In genomic region chr12:95198914-95199313, GRCh38 we compare ENCODE assay signal across 12 cellular contexts. TPM values are rescaled to one million over a fixed set of nuclear protein-coding genes. Genes with fewer than 3 reads are reported as not detected.
DNase-seq lines count a peak whose midpoint lies in the region; ATAC-seq, FAIRE-seq and TF ChIP-seq lines count a peak whose summit lies in the region.
"Had no signal": no experiment of that assay in that cellular context is flagged by ENCODE, and none has a peak within 500 bp of the region (broad histone marks: within the 10 kb centered on the region; RNA-seq: fewer than 3 reads in every experiment).

No MANE protein-coding gene starts in this region.

- no peak overlapping the region for H2BK20ac ChIP-seq in H1 (ENCODE audit: low read length)

- H3K79me1 ChIP-seq in H1 (ENCODE audit: low read depth, low read length): no peaks in the 10 kb centered on the region

- DNase-seq in GM10248 (ENCODE audit: extremely low spot score) (peak; percentile 43), H1 (ENCODE audit: low read depth in 1 of 2, low spot score in 2 of 2) (no peak), midbrain (lab: John Stamatoyannopoulos, UW) (no peak), HK-2 (ENCODE audit: unreplicated experiment) (no peak), SHP77 treated with DMSO at 0.1 percent for 48 hours (lab: John Stamatoyannopoulos, UW) (no peak)
- no peak for DNase-seq in activated T-cell treated with anti-CD3 and anti-CD28 coated beads, Interleukin-2, amount 50 U/mL, for 24 hours
- DNase-seq: left ventricle myocardium superior, RPMI8226, tibial artery had no signal

- CTCF ChIA-PET in GM10248 (lab: Yijun Ruan, JAX): interaction anchor here (1.3 to 3.9 kb wide), 7 partner anchors 7 to 81 kb away, joined by 3 to 22 read pairs (median 11); partner anchors contain the start of genes FGD6 and VEZT
- CTCF ChIA-PET in H1 (lab: Charles Lee; ENCODE audit: partially characterized antibody): interaction anchor here (0.6 to 1.1 kb wide), 2 partner anchors 11 to 1003 kb away, joined by 3 read pairs; no protein-coding TSS in a partner anchor

- H2AK5ac ChIP-seq in H1 (ENCODE audit: low read depth, low read length): no peak overlapping the region

- no peak overlapping the region for H4K5ac ChIP-seq in H1 (ENCODE audit: insufficient read length, low read depth, low read length)

- H3K27me3 Mint-ChIP-seq in activated T-cell treated with anti-CD3 and anti-CD28 coated beads, Interleukin-2, amount 50 U/mL, for 24 hours: peaks cover 4% of the 10 kb centered on the region

- H3K79me2 ChIP-seq in H1 (ENCODE audit: control insufficient read depth in 1 of 2, insufficient read depth in 2 of 2, low read length in 2 of 2): peaks cover 0 to 83% of the 10 kb centered on the region in 2 experiments; a peak in 3 of 4 replicates

- no peak overlapping the region for H3K4me3 Mint-ChIP-seq in activated T-cell treated with anti-CD3 and anti-CD28 coated beads, Interleukin-2, amount 50 U/mL, for 24 hours

- H3K56ac ChIP-seq in H1 (replicated peaks; ENCODE audit: insufficient read length, low read depth, low read length): no peak overlapping the region

- POLR2A ChIA-PET in GM10248 (lab: Yijun Ruan, JAX) (interaction anchor here (0.6 kb wide), 2 partner anchors 13 to 278 kb away, joined by 3 read pairs; no protein-coding TSS in a partner anchor), H1 (lab: Charles Lee; ENCODE audit: partially characterized antibody) (interaction anchor here (0.5 to 4.3 kb wide), 2 partner anchors 18 to 341 kb away, joined by 3 to 20 read pairs; partner anchors contain the start of genes FGD6 and VEZT)

- WGBS in H1 (ENCODE audit: extremely low coverage in 1 of 2, insufficient coverage in 1 of 2, insufficient read length in 1 of 2, insufficient replicate concordance in 2 of 2, low coverage in 1 of 2, low lambda C conversion rate in 2 of 2, missing lambda C conversion rate in 1 of 2), 2 experiments: 46% methylated on average over 4 of the region's 4 CpGs; no CpG with 5 or more reads in 1 of the 2 experiments

- no peak overlapping the region for H2BK5ac ChIP-seq in H1 (ENCODE audit: low read depth, low read length)

- H3K9me3 ChIP-seq in H1 (ENCODE audit: insufficient read depth in 2 of 2, low read depth in 1 of 2, low read length in 1 of 2): no peaks in the 10 kb centered on the region
- H3K9me3 ChIP-seq: tibial artery had no signal

- no peak overlapping the region for H3K14ac ChIP-seq in H1 (ENCODE audit: insufficient read length)

- TF ChIP-seq POLR2A in H1 (IDR thresholded peaks at IDR 0.05; ENCODE audit: control extremely low read depth in 1 of 2, low read depth in 2 of 2, low read length in 2 of 2): no peak

- H2BK15ac ChIP-seq in H1 (ENCODE audit: low read length): no peak overlapping the region

- H3K36me3 Mint-ChIP-seq in activated T-cell treated with anti-CD3 and anti-CD28 coated beads, Interleukin-2, amount 50 U/mL, for 24 hours (ENCODE audit: low read depth): no peaks in the 10 kb centered on the region

- no peaks in the 10 kb centered on the region for H3K23me2 ChIP-seq in H1 (ENCODE audit: low read depth, low read length)

- peak overlapping the region in 1 of 4 experiments; percentile 8; a peak in 1 of 8 replicates for H3K4me3 ChIP-seq in H1 (ENCODE audit: extremely low read depth in 1 of 4, insufficient read depth in 2 of 4, low read depth in 3 of 4, low read length in 4 of 4)
- H3K4me3 ChIP-seq: cardiac muscle cell, tibial artery had no signal

- H3K23ac ChIP-seq in H1 (ENCODE audit: insufficient read length): no peak overlapping the region

- peak overlapping the region in 1 of 4 experiments; percentile 43; a peak in 1 of 7 replicates for H3K9ac ChIP-seq in H1 (replicated peaks in 1 of 4; ENCODE audit: extremely low read depth in 1 of 4, low read depth in 3 of 4, low read length in 3 of 4)

- TF ChIP-seq RAD21 in H1 (IDR thresholded peaks at IDR 0.05 in 1 of 2, conservative IDR thresholded peaks at IDR 0.05 in 1 of 2; ENCODE audit: low read depth in 2 of 2, low read length in 2 of 2): no peak

- FAIRE-seq in H1 (lab: Jason Lieb, UNC): no peak

- no peak overlapping the region for H3K4ac ChIP-seq in H1 (replicated peaks; ENCODE audit: insufficient read length, low read depth, low read length)

- no peak overlapping the region for H4K8ac ChIP-seq in H1 (ENCODE audit: extremely low read depth, insufficient read depth, low read length)

- no peaks in the 10 kb centered on the region for H3K27me3 ChIP-seq in H1 (replicated peaks in 1 of 4; ENCODE audit: control insufficient read depth in 3 of 4, extremely low read depth in 1 of 4, insufficient read depth in 3 of 4, low read length in 3 of 4)
- H3K27me3 ChIP-seq: cardiac muscle cell, tibial artery had no signal

- H3K4me2 ChIP-seq in H1 (ENCODE audit: insufficient read depth in 1 of 2, low read depth in 2 of 2, low read length in 2 of 2): peak overlapping the region; percentile 34 to 35

- no peak overlapping the region for H2AFZ ChIP-seq in H1 (ENCODE audit: low read length)

- no peak overlapping the region for H3K18ac ChIP-seq in H1 (ENCODE audit: extremely low read depth, low read length)

- H2BK12ac ChIP-seq in H1 (ENCODE audit: low read depth, low read length): no peak overlapping the region

- no peaks in the 10 kb centered on the region for H4K20me1 ChIP-seq in H1 (replicated peaks in 1 of 2; ENCODE audit: control insufficient read depth in 1 of 2, insufficient read depth in 2 of 2, low read length in 2 of 2)

- H3K9me3 Mint-ChIP-seq in activated T-cell treated with anti-CD3 and anti-CD28 coated beads, Interleukin-2, amount 50 U/mL, for 24 hours: no peaks in the 10 kb centered on the region

- H3K4me1 Mint-ChIP-seq in activated T-cell treated with anti-CD3 and anti-CD28 coated beads, Interleukin-2, amount 50 U/mL, for 24 hours (ENCODE audit: low read depth): peaks cover 11% of the 10 kb centered on the region

- no peak overlapping the region for H4K91ac ChIP-seq in H1 (replicated peaks; ENCODE audit: insufficient read length, low read length)

- no peak for TF ChIP-seq EP300 in H1 (IDR thresholded peaks at IDR 0.05; ENCODE audit: borderline replicate concordance in 1 of 2, low read depth in 2 of 2, low read length in 2 of 2)

- no peak overlapping the region for H2BK120ac ChIP-seq in H1 (replicated peaks; ENCODE audit: low read depth, low read length)

- H3K4me1 ChIP-seq in H1 (replicated peaks in 1 of 4; ENCODE audit: control insufficient read depth in 3 of 4, insufficient read depth in 4 of 4, low read length in 3 of 4): peaks cover 0 to 15% (median 11%) of the 10 kb centered on the region in 4 experiments

- H3K36me3 ChIP-seq in H1 (ENCODE audit: control insufficient read depth in 2 of 4, insufficient read depth in 4 of 4, low read length in 3 of 4): no peaks in the 10 kb centered on the region
- H3K36me3 ChIP-seq: cardiac muscle cell, tibial artery had no signal

- ATAC-seq in GM21390 (IDR thresholded peaks at IDR 0.05; ENCODE audit: unreplicated experiment) (peak; percentile 57), HG03342 (IDR thresholded peaks at IDR 0.05; ENCODE audit: unreplicated experiment) (peak; percentile 59)
- ATAC-seq: left ventricle myocardium superior had no signal

- H3K27ac ChIP-seq in H1 (ENCODE audit: low read depth, low read length): peak overlapping the region; percentile 21; the same call in 1 of the 2 replicates
- H3K27ac ChIP-seq: cardiac muscle cell, tibial artery had no signal

- TF ChIP-seq CTCF in GM10248 (IDR thresholded peaks at IDR 0.05; ENCODE audit: control extremely low read depth, extremely low read depth, low read depth, missing control alignments) (no peak), H1 (IDR thresholded peaks at IDR 0.05; ENCODE audit: control extremely low read depth in 1 of 3, insufficient read depth in 1 of 3, low read depth in 1 of 3, low read length in 3 of 3) (no peak)

- no peak overlapping the region for H3K27ac Mint-ChIP-seq in activated T-cell treated with anti-CD3 and anti-CD28 coated beads, Interleukin-2, amount 50 U/mL, for 24 hours

TF ChIP-seq in H1, 55 proteins besides CTCF, POLR2A, EP300 and RAD21 (continues in another document):
- TF ChIP-seq SIN3A (conservative IDR thresholded peaks at IDR 0.05 in 1 of 2, IDR thresholded peaks at IDR 0.05 in 1 of 2; ENCODE audit: low read depth in 1 of 2, low read length in 2 of 2): no peak
- no peak for TF ChIP-seq JUND (IDR thresholded peaks at IDR 0.05; ENCODE audit: low read length)
- TF ChIP-seq BACH1 (IDR thresholded peaks at IDR 0.05; ENCODE audit: low read length): no peak
- no peak for TF ChIP-seq JUN (IDR thresholded peaks at IDR 0.05; ENCODE audit: low read depth, low read length)
- TF ChIP-seq CBX5 (IDR thresholded peaks at IDR 0.05; ENCODE audit: low read depth, low read length): no peak
- TF ChIP-seq, protein P1, sequence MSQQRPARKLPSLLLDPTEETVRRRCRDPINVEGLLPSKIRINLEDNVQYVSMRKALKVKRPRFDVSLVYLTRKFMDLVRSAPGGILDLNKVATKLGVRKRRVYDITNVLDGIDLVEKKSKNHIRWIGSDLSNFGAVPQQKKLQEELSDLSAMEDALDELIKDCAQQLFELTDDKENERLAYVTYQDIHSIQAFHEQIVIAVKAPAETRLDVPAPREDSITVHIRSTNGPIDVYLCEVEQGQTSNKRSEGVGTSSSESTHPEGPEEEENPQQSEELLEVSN (IDR thresholded peaks at IDR 0.05): no peak
- TF ChIP-seq HDAC2 (IDR thresholded peaks at IDR 0.05; ENCODE audit: borderline replicate concordance in 1 of 2, low read depth in 2 of 2, low read length in 2 of 2): no peak
- no peak for TF ChIP-seq CHD2 (IDR thresholded peaks at IDR 0.05; ENCODE audit: low read length)
- no peak for TF ChIP-seq FOSL1 (IDR thresholded peaks at IDR 0.05; ENCODE audit: insufficient read depth, low read depth, low read length)

RNA-seq across cellular contexts. Expression of gene FGD6, which starts 18.4 kb away (rescaled TPM):
- total RNA-seq in H1 (2021; fragmentation: NEBNext Ultra II Directional; extraction: Animal tissue kit (Norgen Biotek cat#: 25700)): 22.4 and 24.3 TPM in 2 replicates
- polyA plus RNA-seq in H1 (2011; rRNA removed): 5.8 and 12.2 TPM in 2 replicates
- 8.6 TPM for polyA plus RNA-seq in H1 (2011; cell fraction: cytosol; rRNA removed)
- 5.5 TPM for polyA plus RNA-seq in H1 (2011; cell fraction: nucleus; rRNA removed)
- polyA plus RNA-seq in H1 (2012, experiment 1 of 2): 7.4 to 12.5 TPM (median 9.1 TPM) in 4 replicates
- polyA plus RNA-seq in H1 (2012, experiment 2 of 2): 0.49 TPM
- 11.1 TPM for polyA plus RNA-seq in H1 (2013, experiment 1 of 2)
- 11.6 TPM for polyA plus RNA-seq in H1 (2013, experiment 2 of 2)
- 18.2 and 35.8 TPM in 2 replicates for polyA minus RNA-seq in H1 (2011; rRNA and poly(A)+ RNA removed)
- 19.5 TPM for polyA minus RNA-seq in H1 (2011; cell fraction: cytosol; rRNA and poly(A)+ RNA removed)
- polyA minus RNA-seq in H1 (2011; cell fraction: nucleus; rRNA and poly(A)+ RNA removed): 65.5 TPM

RNA-seq across cellular contexts. Expression of gene VEZT, which starts 18.7 kb away (rescaled TPM):
- 51.1 and 56.1 TPM in 2 replicates for total RNA-seq in H1 (2021; fragmentation: NEBNext Ultra II Directional; extraction: Animal tissue kit (Norgen Biotek cat#: 25700))
- 24.3 and 44.0 TPM in 2 replicates for polyA plus RNA-seq in H1 (2011; rRNA removed)
- polyA plus RNA-seq in H1 (2011; cell fraction: cytosol; rRNA removed): 39.9 TPM
- 29.6 TPM for polyA plus RNA-seq in H1 (2011; cell fraction: nucleus; rRNA removed)
- polyA plus RNA-seq in H1 (2012, experiment 1 of 2): 31.2 to 44.3 TPM (median 35.2 TPM) in 4 replicates
- 2.4 TPM for polyA plus RNA-seq in H1 (2012, experiment 2 of 2)
- polyA plus RNA-seq in H1 (2013, experiment 1 of 2): 53.0 TPM
- 65.2 TPM for polyA plus RNA-seq in H1 (2013, experiment 2 of 2)
- 93.7 and 111 TPM in 2 replicates for polyA minus RNA-seq in H1 (2011; rRNA and poly(A)+ RNA removed)
- 41.8 TPM for polyA minus RNA-seq in H1 (2011; cell fraction: cytosol; rRNA and poly(A)+ RNA removed)
- 129 TPM for polyA minus RNA-seq in H1 (2011; cell fraction: nucleus; rRNA and poly(A)+ RNA removed)
